In the genomic region with DNA sequence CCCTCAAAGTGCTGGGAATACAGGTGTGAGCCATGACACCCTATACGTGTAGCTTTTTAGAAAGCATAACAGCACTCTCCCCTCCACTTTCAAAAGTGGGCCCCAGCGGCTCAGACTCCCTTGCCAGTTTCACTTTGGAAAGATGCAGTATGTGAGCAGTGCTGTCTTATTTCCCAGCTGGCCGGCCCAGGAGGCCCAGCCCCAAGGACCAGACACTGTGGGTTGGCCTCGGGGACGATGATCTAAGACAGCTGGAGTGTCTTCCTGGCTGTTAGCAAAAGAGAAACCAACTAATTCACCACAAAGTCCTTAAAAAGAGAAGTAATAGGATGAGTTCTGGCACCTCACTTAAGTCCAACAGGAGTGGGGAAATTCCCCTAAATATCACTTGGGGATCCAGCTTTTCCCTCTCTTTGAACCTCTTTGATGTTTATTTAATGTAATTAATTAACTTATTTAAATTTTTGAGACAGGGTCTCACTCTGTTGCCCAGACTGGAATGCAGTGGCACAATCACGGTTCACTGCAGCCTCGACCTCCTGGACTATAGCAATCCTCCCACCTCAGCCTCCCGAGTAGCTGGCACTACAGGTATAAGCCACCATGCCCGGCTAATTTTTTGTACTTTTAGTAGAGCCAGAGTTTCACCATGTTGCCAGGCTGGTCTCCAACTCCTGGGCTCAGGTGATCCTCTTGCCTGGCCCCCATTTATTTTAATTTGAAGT, we compare ENCODE assay signal across 9 cellular contexts. TPM values are rescaled to one million over a fixed set of nuclear protein-coding genes. Genes with fewer than 3 reads are reported as not detected.
DNase-seq lines count a peak whose midpoint lies in the region; ATAC-seq lines count a peak whose summit lies in the region.
"Had no signal": no experiment of that assay in that cellular context is flagged by ENCODE, and none has a peak within 500 bp of the region (broad histone marks: within the 10 kb centered on the region; RNA-seq: fewer than 3 reads in every experiment).

No MANE protein-coding gene starts in this region.

- DNase-seq in activated CD4-positive, CD25-positive, alpha-beta regulatory T cell treated with anti-CD3 and anti-CD28 coated beads, Interleukin-2, amount 50 U/mL, for 72 hours = no peak
- DNase-seq in SKM-1 (lab: John Stamatoyannopoulos, UW; ENCODE audit: unreplicated experiment) (peak; percentile 86), glomerular visceral epithelial cell (ENCODE audit: extremely low spot score) (peak; percentile 92), HUDEP-2 (lab: John Stamatoyannopoulos, UW; ENCODE audit: unreplicated experiment in 76 of 76) (no peak), NCI-H1436 treated with DMSO at 0.1 percent for 48 hours (lab: John Stamatoyannopoulos, UW) (no peak)

- no peaks in the 10 kb centered on the region for H3K36me3 ChIP-seq in skeletal muscle tissue (ENCODE audit: control insufficient read depth in 3 of 3, insufficient read depth in 3 of 3, low read length in 3 of 3)

- H3K4me1 ChIP-seq in skeletal muscle tissue (ENCODE audit: control insufficient read depth in 3 of 3, insufficient read depth in 3 of 3, low read length in 3 of 3) = peaks cover 11 to 22% (median 15%) of the 10 kb centered on the region in 3 donors

- ATAC-seq in activated CD4-positive, CD25-positive, alpha-beta regulatory T cell treated with anti-CD3 and anti-CD28 coated beads, Interleukin-2, amount 50 U/mL, for 24 hours = peak; percentile 43 to 51
- ATAC-seq in HG03039 (IDR thresholded peaks at IDR 0.05; ENCODE audit: unreplicated experiment) = peak; percentile 71

- H3K9ac ChIP-seq in skeletal muscle tissue (ENCODE audit: low read depth in 1 of 3, low read length in 3 of 3) = no peak overlapping the region

- H3K27ac ChIP-seq in skeletal muscle tissue (ENCODE audit: low read depth, low read length) = peak overlapping the region; percentile 39
- H3K27ac ChIP-seq: C4-2B had no signal

- H3K27me3 ChIP-seq in skeletal muscle tissue (ENCODE audit: control insufficient read depth in 3 of 3, insufficient read depth in 3 of 3, low read length in 3 of 3) = no peaks in the 10 kb centered on the region

- no peak overlapping the region for H3K4me3 ChIP-seq in skeletal muscle tissue (ENCODE audit: low read length in 3 of 3)

- H3K9me3 ChIP-seq in skeletal muscle tissue (ENCODE audit: control insufficient read depth in 3 of 3, low read length in 3 of 3) = no peaks in the 10 kb centered on the region

RNA-seq across cellular contexts. Expression of a gene that starts 17.6 kb away (rescaled TPM):
- 99.2 TPM for total RNA-seq in skeletal muscle tissue

Comparison
In these comparisons a context has a peak if more than half of its experiments do, and no peak if none do; other contexts are left out.
1. DNase-seq: peak in SKM-1 (single experiment) and glomerular visceral epithelial cell (single experiment); none in activated CD4-positive, CD25-positive, alpha-beta regulatory T cell treated with anti-CD3 and anti-CD28 coated beads, Interleukin-2, amount 50 U/mL, for 72 hours (single experiment), HUDEP-2 (0 of 76) and NCI-H1436 treated with DMSO at 0.1 percent for 48 hours (single experiment).